1 cellular context compared by ENCODE assay signal in the genomic region with DNA sequence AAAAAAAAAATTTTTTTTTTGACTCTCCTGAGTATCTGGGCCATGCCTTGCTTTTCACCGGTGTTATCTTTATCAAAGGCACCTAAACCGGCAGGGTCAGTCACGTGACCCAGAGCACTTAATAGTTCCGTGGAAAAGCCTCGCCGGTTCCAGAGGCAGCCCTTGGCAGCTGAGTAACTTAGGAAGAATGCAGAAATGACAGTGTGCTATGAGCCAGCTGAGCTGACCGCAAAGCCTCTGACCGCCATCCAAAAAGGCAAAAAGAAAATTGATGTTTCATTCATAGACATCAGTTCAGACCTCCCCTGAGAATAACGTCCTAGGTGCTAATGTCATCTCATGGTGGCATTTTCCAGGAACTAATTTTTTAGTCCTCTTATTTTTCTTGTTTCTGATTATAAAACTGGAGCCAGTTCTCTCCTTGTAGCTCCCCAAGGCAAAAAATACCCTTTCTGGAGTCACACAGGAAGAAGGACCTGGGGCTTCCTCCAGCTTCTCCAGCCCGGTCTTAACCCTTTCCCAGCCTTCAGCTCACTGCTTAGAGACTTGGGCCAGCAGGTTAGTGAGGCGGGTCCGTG.
TF ChIP-seq lines count a peak whose summit lies in the region.

No MANE protein-coding gene starts in this region.

TF ChIP-seq in K562, 482 proteins besides CTCF, POLR2A, EP300 and RAD21 (continued from another document and continues in another):
- TF ChIP-seq, protein P1, sequence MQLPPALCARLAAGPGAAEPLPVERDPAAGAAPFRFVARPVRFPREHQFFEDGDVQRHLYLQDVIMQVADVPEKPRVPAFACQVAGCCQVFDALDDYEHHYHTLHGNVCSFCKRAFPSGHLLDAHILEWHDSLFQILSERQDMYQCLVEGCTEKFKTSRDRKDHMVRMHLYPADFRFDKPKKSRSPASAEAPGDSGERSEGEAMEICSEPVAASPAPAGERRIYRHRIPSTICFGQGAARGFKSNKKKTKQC (CRISPR knock-in tag; IDR thresholded peaks at IDR 0.05), result no peak
- TF ChIP-seq RAD51 (IDR thresholded peaks at IDR 0.05; ENCODE audit: borderline replicate concordance, low read depth) (peak; percentile 99), RUNX1 (IDR thresholded peaks at IDR 0.05; ENCODE audit: low read depth) (peak; percentile 49; the same call in 1 of the 2 replicates), TBL1XR1 (IDR thresholded peaks at IDR 0.05; ENCODE audit: low read length in 2 of 2) (no peak), SOX6 (IDR thresholded peaks at IDR 0.05) (peak; percentile 85), NFE2 (IDR thresholded peaks at IDR 0.05; ENCODE audit: low read depth) (peak; percentile 57), HLTF (IDR thresholded peaks at IDR 0.05) (no peak), CBX5 (IDR thresholded peaks at IDR 0.05; ENCODE audit: borderline replicate concordance, low read depth) (no peak), PML (IDR thresholded peaks at IDR 0.05; ENCODE audit: low read length) (no peak), HMBOX1 (IDR thresholded peaks at IDR 0.05) (no peak), BCLAF1 (IDR thresholded peaks at IDR 0.05; ENCODE audit: borderline replicate concordance in 1 of 2, control insufficient read depth in 1 of 2, low read depth in 2 of 2, low read length in 1 of 2) (no peak), MTF1 (CRISPR knock-in tag; IDR thresholded peaks at IDR 0.05; ENCODE audit: borderline replicate concordance) (no peak), ZNF778 (CRISPR knock-in tag; IDR thresholded peaks at IDR 0.05) (no peak), USF1 (CRISPR knock-in tag; IDR thresholded peaks at IDR 0.05) (peak; percentile 91), HMGN3 (IDR thresholded peaks at IDR 0.05; ENCODE audit: borderline replicate concordance, extremely low read depth, insufficient read length, low read depth, low read length) (no peak), HDAC1 (IDR thresholded peaks at IDR 0.05) (peak in 1 of 2 experiments; percentile 59; a peak in 2 of 4 replicates), GTF2A2 (tag; IDR thresholded peaks at IDR 0.05) (no peak), TAF15 (IDR thresholded peaks at IDR 0.05; ENCODE audit: low read depth, low read length) (no peak), ZNF217 (CRISPR knock-in tag; IDR thresholded peaks at IDR 0.05) (no peak), IFI16 (CRISPR knock-in tag; IDR thresholded peaks at IDR 0.05) (no peak), LARP7 (IDR thresholded peaks at IDR 0.05) (no peak), MYC (IDR thresholded peaks at IDR 0.05; ENCODE audit: low read depth, low read length) (0 out of 2 replicates have a peak, but pooled peaks have one; percentile 29), MYC (CRISPR knock-in tag; IDR thresholded peaks at IDR 0.05; ENCODE audit: borderline replicate concordance, low read depth) (no peak), GATAD2A (IDR thresholded peaks at IDR 0.05) (no peak), NRF1 (conservative IDR thresholded peaks at IDR 0.05 in 1 of 2, IDR thresholded peaks at IDR 0.05 in 1 of 2) (no peak), TAF7 (tag; IDR thresholded peaks at IDR 0.05) (no peak), ZKSCAN3 (CRISPR knock-in tag; IDR thresholded peaks at IDR 0.05) (no peak), ZNF707 (CRISPR knock-in tag; conservative IDR thresholded peaks at IDR 0.05) (no peak), ZNF644 (tag; IDR thresholded peaks at IDR 0.05; ENCODE audit: low read depth) (no peak), IRF2 (CRISPR knock-in tag; IDR thresholded peaks at IDR 0.05) (no peak), RBM22 (IDR thresholded peaks at IDR 0.05; ENCODE audit: low read depth, low read length, poor library complexity, severe bottlenecking) (no peak), ZNF76 (CRISPR knock-in tag; IDR thresholded peaks at IDR 0.05; ENCODE audit: borderline replicate concordance) (no peak), ELF4 (CRISPR knock-in tag; IDR thresholded peaks at IDR 0.05) (no peak), JUNB (CRISPR knock-in tag; conservative IDR thresholded peaks at IDR 0.05) (no peak), BACH1 (tag; IDR thresholded peaks at IDR 0.05) (0 out of 2 replicates have a peak, but pooled peaks have one; percentile 44), ZFP30 (CRISPR knock-in tag; IDR thresholded peaks at IDR 0.05; ENCODE audit: borderline replicate concordance) (no peak), MED1 (CRISPR knock-in tag; IDR thresholded peaks at IDR 0.05; ENCODE audit: borderline replicate concordance) (no peak), RREB1 (CRISPR knock-in tag; IDR thresholded peaks at IDR 0.05) (no peak), SAFB2 (IDR thresholded peaks at IDR 0.05; ENCODE audit: borderline replicate concordance, low read depth, low read length, severe bottlenecking) (no peak)
- TF ChIP-seq, protein P2, sequence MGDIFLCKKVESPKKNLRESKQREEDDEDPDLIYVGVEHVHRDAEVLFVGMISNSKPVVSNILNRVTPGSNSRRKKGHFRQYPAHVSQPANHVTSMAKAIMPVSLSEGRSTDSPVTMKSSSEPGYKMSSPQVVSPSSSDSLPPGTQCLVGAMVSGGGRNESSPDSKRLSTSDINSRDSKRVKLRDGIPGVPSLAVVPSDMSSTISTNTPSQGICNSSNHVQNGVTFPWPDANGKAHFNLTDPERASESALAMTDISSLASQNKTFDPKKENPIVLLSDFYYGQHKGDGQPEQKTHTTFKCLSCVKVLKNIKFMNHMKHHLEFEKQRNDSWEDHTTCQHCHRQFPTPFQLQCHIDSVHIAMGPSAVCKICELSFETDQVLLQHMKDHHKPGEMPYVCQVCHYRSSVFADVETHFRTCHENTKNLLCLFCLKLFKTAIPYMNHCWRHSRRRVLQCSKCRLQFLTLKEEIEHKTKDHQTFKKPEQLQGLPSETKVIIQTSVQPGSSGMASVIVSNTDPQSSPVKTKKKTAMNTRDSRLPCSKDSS (IDR thresholded peaks at IDR 0.05; ENCODE audit: low read depth, partially characterized antibody), result no peak
- TF ChIP-seq, protein P3, sequence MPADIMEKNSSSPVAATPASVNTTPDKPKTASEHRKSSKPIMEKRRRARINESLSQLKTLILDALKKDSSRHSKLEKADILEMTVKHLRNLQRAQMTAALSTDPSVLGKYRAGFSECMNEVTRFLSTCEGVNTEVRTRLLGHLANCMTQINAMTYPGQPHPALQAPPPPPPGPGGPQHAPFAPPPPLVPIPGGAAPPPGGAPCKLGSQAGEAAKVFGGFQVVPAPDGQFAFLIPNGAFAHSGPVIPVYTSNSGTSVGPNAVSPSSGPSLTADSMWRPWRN (IDR thresholded peaks at IDR 0.05; ENCODE audit: low read depth), result peak; percentile 76
- TF ChIP-seq, protein P4, sequence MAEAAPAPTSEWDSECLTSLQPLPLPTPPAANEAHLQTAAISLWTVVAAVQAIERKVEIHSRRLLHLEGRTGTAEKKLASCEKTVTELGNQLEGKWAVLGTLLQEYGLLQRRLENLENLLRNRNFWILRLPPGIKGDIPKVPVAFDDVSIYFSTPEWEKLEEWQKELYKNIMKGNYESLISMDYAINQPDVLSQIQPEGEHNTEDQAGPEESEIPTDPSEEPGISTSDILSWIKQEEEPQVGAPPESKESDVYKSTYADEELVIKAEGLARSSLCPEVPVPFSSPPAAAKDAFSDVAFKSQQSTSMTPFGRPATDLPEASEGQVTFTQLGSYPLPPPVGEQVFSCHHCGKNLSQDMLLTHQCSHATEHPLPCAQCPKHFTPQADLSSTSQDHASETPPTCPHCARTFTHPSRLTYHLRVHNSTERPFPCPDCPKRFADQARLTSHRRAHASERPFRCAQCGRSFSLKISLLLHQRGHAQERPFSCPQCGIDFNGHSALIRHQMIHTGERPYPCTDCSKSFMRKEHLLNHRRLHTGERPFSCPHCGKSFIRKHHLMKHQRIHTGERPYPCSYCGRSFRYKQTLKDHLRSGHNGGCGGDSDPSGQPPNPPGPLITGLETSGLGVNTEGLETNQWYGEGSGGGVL (CRISPR knock-in tag; IDR thresholded peaks at IDR 0.05), result no peak
- TF ChIP-seq, protein P5, sequence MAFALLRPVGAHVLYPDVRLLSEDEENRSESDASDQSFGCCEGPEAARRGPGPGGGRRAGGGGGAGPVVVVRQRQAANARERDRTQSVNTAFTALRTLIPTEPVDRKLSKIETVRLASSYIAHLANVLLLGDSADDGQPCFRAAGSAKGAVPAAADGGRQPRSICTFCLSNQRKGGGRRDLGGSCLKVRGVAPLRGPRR (CRISPR knock-in tag; IDR thresholded peaks at IDR 0.05), result no peak
- TF ChIP-seq, protein P6, sequence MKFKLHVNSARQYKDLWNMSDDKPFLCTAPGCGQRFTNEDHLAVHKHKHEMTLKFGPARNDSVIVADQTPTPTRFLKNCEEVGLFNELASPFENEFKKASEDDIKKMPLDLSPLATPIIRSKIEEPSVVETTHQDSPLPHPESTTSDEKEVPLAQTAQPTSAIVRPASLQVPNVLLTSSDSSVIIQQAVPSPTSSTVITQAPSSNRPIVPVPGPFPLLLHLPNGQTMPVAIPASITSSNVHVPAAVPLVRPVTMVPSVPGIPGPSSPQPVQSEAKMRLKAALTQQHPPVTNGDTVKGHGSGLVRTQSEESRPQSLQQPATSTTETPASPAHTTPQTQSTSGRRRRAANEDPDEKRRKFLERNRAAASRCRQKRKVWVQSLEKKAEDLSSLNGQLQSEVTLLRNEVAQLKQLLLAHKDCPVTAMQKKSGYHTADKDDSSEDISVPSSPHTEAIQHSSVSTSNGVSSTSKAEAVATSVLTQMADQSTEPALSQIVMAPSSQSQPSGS (CRISPR knock-in tag; IDR thresholded peaks at IDR 0.05), result no peak
- TF ChIP-seq, protein P7, sequence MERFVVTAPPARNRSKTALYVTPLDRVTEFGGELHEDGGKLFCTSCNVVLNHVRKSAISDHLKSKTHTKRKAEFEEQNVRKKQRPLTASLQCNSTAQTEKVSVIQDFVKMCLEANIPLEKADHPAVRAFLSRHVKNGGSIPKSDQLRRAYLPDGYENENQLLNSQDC (CRISPR knock-in tag; IDR thresholded peaks at IDR 0.05), result no peak
